Comparison of ENCODE assay signal across 26 cellular contexts in the genomic region with DNA sequence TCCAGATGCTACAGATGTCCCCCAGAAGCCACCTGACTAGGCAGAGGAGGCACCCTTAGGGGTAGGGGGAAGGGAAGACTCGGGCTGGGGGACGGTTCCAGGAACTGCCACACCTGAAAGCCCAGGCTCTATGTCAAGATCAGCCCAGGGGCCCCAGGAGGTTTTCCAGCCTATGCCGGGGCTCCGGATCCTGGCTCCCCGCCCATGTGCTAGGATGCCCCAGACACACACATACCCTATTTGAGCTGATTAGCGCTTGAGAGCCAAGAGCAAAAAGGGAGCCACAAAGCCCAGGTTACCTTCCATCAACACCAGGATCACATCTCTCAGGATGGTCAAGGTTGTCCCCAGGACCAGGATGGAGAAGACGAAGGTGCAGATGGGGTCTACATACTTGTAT. TPM values are rescaled to one million over a fixed set of nuclear protein-coding genes. Genes with fewer than 3 reads are reported as not detected.
DNase-seq lines count a peak whose midpoint lies in the region; ATAC-seq, FAIRE-seq and TF ChIP-seq lines count a peak whose summit lies in the region.
"Had no signal": no experiment of that assay in that cellular context is flagged by ENCODE, and none has a peak within 500 bp of the region (broad histone marks: within the 10 kb centered on the region; RNA-seq: fewer than 3 reads in every experiment).

No MANE protein-coding gene starts in this region.

- H3K27ac Mint-ChIP-seq in activated CD4-positive, alpha-beta T cell treated with anti-CD3 and anti-CD28 coated beads, Interleukin-2, amount 10 ng/mL, durations not matched to agents 7 days and 5 days, result no peak overlapping the region
- H3K27ac Mint-ChIP-seq: CD14-positive monocyte had no signal

- peak overlapping the region in 1 of 2 experiments; percentile 56; a peak in 2 of 4 replicates for H3K9ac ChIP-seq in K562 (ENCODE audit: insufficient read depth in 1 of 2, low read depth in 2 of 2, low read length in 2 of 2)
- H3K9ac ChIP-seq: BLaER1 had no signal

- H3K79me2 ChIP-seq in K562 (ENCODE audit: control insufficient read depth, insufficient read depth, low read length) (no peaks in the 10 kb centered on the region), osteoblast (ENCODE audit: insufficient read depth, low read length) (no peaks in the 10 kb centered on the region)

- no peak for FAIRE-seq in K562 (lab: Jason Lieb, UNC)
- FAIRE-seq: A549, G401.6, GM12891, GM19239 had no signal

- H4K20me1 ChIP-seq in K562 (replicated peaks; ENCODE audit: control insufficient read depth, insufficient read depth, low read length) (no peaks in the 10 kb centered on the region), osteoblast (ENCODE audit: insufficient read depth, low read length) (no peaks in the 10 kb centered on the region)
- H4K20me1 ChIP-seq: BLaER1 had no signal

- H3K4me3 Mint-ChIP-seq in activated CD4-positive, alpha-beta T cell treated with anti-CD3 and anti-CD28 coated beads, Interleukin-2, amount 10 ng/mL, durations not matched to agents 7 days and 5 days, result no peak overlapping the region
- H3K4me3 Mint-ChIP-seq: CD14-positive monocyte; CD4-positive, alpha-beta memory T cell; CD8-positive, alpha-beta memory T cell had no signal

- intact Hi-C loops in K562 (cut with micrococcal nuclease), result no loop called here

- CTCF ChIA-PET in K562 (lab: Yijun Ruan, JAX; ENCODE audit: low intra/inter-chr PET ratio), result no interaction called here
- CTCF ChIA-PET in activated CD4-positive, alpha-beta T cell treated with anti-CD3 and anti-CD28 coated beads, Interleukin-2, amount 10 ng/mL, durations not matched to agents 7 days and 5 days (lab: Charles Lee), result interaction anchor here (0.8 to 1.9 kb wide), 4 partner anchors 12 to 42 kb away, joined by 3 to 9 read pairs (median 4); no protein-coding TSS in a partner anchor

- no peak for TF ChIP-seq EP300 in K562 (IDR thresholded peaks at IDR 0.05; ENCODE audit: low read length)

- no peaks in the 10 kb centered on the region for H3K36me3 Mint-ChIP-seq in activated CD4-positive, alpha-beta T cell treated with anti-CD3 and anti-CD28 coated beads, Interleukin-2, amount 10 ng/mL, durations not matched to agents 7 days and 5 days (ENCODE audit: low read depth)
- H3K36me3 Mint-ChIP-seq: CD14-positive monocyte; CD4-positive, alpha-beta memory T cell; CD4-positive, CD25-positive, alpha-beta regulatory T cell; CD8-positive, alpha-beta memory T cell had no signal

- H2AFZ ChIP-seq in K562 (ENCODE audit: low read depth, low read length), result peak overlapping the region; percentile 7; the same call in 1 of the 2 replicates
- no peak overlapping the region for H2AFZ ChIP-seq in osteoblast (ENCODE audit: low read length)

- no peak for TF ChIP-seq RAD21 in K562 (CRISPR knock-in tag; conservative IDR thresholded peaks at IDR 0.05 in 1 of 2, IDR thresholded peaks at IDR 0.05 in 1 of 2)

- H3K27ac ChIP-seq in K562 (ENCODE audit: extremely low read depth, low read depth, low read length), result no peak overlapping the region
- H3K27ac ChIP-seq in osteoblast (ENCODE audit: low read depth, low read length), result no peak overlapping the region
- H3K27ac ChIP-seq: 22Rv1, A549, BLaER1 had no signal

- TF ChIP-seq POLR2A in K562 (conservative IDR thresholded peaks at IDR 0.05), result no peak

- no peak for TF ChIP-seq CTCF in K562 (IDR thresholded peaks at IDR 0.05 in 2 of 3, conservative IDR thresholded peaks at IDR 0.05 in 1 of 3; ENCODE audit: insufficient read depth in 2 of 3, low read depth in 1 of 3, low read length in 3 of 3)
- no peak for TF ChIP-seq CTCF in osteoblast (IDR thresholded peaks at IDR 0.05; ENCODE audit: extremely low read depth, low read depth, low read length)

- H3K9me3 ChIP-seq in K562 (replicated peaks; ENCODE audit: control insufficient read depth, insufficient read depth, low read depth, low read length) (no peaks in the 10 kb centered on the region), osteoblast (ENCODE audit: low read depth, low read length) (no peaks in the 10 kb centered on the region)
- H3K9me3 ChIP-seq: A549, BE2C, BLaER1 had no signal

- H3K4me3 ChIP-seq in K562, result no peak overlapping the region
- H3K4me3 ChIP-seq in osteoblast (ENCODE audit: insufficient read depth, low read length), result no peak overlapping the region
- H3K4me3 ChIP-seq: A549, BLaER1 had no signal

- H3K4me2 ChIP-seq in K562 (ENCODE audit: insufficient read depth, low read length), result no peak overlapping the region
- no peak overlapping the region for H3K4me2 ChIP-seq in osteoblast (ENCODE audit: insufficient read depth, low read length)
- H3K4me2 ChIP-seq: A549, BLaER1 had no signal

- no peaks in the 10 kb centered on the region for H3K27me3 ChIP-seq in K562 (ENCODE audit: control insufficient read depth in 2 of 2, insufficient read depth in 2 of 2, low read length in 2 of 2)
- H3K27me3 ChIP-seq in osteoblast (ENCODE audit: insufficient read depth, low read length), result peaks cover 49% of the 10 kb centered on the region

- DNase-seq in NCI-H2171 treated with DMSO at 0.1 percent for 48 hours (lab: John Stamatoyannopoulos, UW) (peak; percentile 12), NCI-H2171 (lab: John Stamatoyannopoulos, UW) (no peak), K562 (ENCODE audit: extremely low read depth in 1 of 4, low spot score in 3 of 4) (peak in 2 of 4 experiments; percentile 32 to 42), osteoblast (ENCODE audit: insufficient read length, low spot score, missing footprints) (peak; percentile 83)
- DNase-seq in activated CD4-positive, alpha-beta T cell treated with anti-CD3 and anti-CD28 coated beads, Interleukin-2, amount 10 ng/mL, durations not matched to agents 7 days and 5 days, result no peak
- DNase-seq: AML-193; BE2C; C1 segment of cervical spinal cord; CD4-positive, alpha-beta memory T cell; CD4-positive, CD25-positive, alpha-beta regulatory T cell; CD8-positive, alpha-beta memory T cell; COR-L47; DMS 273 treated with DMSO at 0.1 percent for 48 hours; DMS153; DMS53; DMS79 treated with DMSO at 0.1 percent for 48 hours; GF-D8 had no signal

- 53% methylated on average over 7 of the region's 7 CpGs for WGBS in K562 (ENCODE audit: insufficient coverage, low coverage, missing lambda C conversion rate)

- in situ Hi-C loops in K562 (cut with MboI), result loop anchor here (5.0 kb wide), 2 partner anchors 66 to 106 kb away; no protein-coding TSS in a partner anchor

- peaks cover 31 to 55% of the 10 kb centered on the region in 2 experiments for H3K4me1 ChIP-seq in K562 (replicated peaks in 1 of 2; ENCODE audit: control insufficient read depth in 2 of 2, insufficient read depth in 2 of 2, low read length in 2 of 2)
- H3K4me1 ChIP-seq in osteoblast (ENCODE audit: insufficient read depth, low read length), result peaks cover 6% of the 10 kb centered on the region
- H3K4me1 ChIP-seq: BE2C had no signal

- no peaks in the 10 kb centered on the region for H3K9me3 Mint-ChIP-seq in activated CD4-positive, alpha-beta T cell treated with anti-CD3 and anti-CD28 coated beads, Interleukin-2, amount 10 ng/mL, durations not matched to agents 7 days and 5 days
- H3K9me3 Mint-ChIP-seq: CD4-positive, alpha-beta memory T cell; CD4-positive, CD25-positive, alpha-beta regulatory T cell; CD8-positive, alpha-beta memory T cell had no signal

- BruUV-seq in K562 (replicated peaks; lab: Mats Ljungman, UMichigan), result no TSS peak

- ATAC-seq in K562 (no peak), HG03354 (IDR thresholded peaks at IDR 0.05; ENCODE audit: poor library complexity, severe bottlenecking, unreplicated experiment) (no peak)
- ATAC-seq: A549 had no signal

- H3K36me3 ChIP-seq in K562 (ENCODE audit: control insufficient read depth, insufficient read depth, low read length) (no peaks in the 10 kb centered on the region), osteoblast (ENCODE audit: insufficient read depth, low read length) (no peaks in the 10 kb centered on the region)
- H3K36me3 ChIP-seq: BE2C, BLaER1 had no signal

- peaks cover 2% of the 10 kb centered on the region for H3K4me1 Mint-ChIP-seq in activated CD4-positive, alpha-beta T cell treated with anti-CD3 and anti-CD28 coated beads, Interleukin-2, amount 10 ng/mL, durations not matched to agents 7 days and 5 days

- H3K27me3 Mint-ChIP-seq in activated CD4-positive, alpha-beta T cell treated with anti-CD3 and anti-CD28 coated beads, Interleukin-2, amount 10 ng/mL, durations not matched to agents 7 days and 5 days, result peaks cover 30% of the 10 kb centered on the region

- POLR2A ChIA-PET in K562 (lab: Yijun Ruan, JAX), result interaction anchor here (0.6 to 1.4 kb wide), 5 partner anchors 42 to 146 kb away, joined by 3 to 4 read pairs (median 3); no protein-coding TSS in a partner anchor
- POLR2A ChIA-PET in activated CD4-positive, alpha-beta T cell treated with anti-CD3 and anti-CD28 coated beads, Interleukin-2, amount 10 ng/mL, durations not matched to agents 7 days and 5 days (lab: Charles Lee), result no interaction called here

- H3K9me1 ChIP-seq in K562 (ENCODE audit: control insufficient read depth, insufficient read depth, low read length), result no peaks in the 10 kb centered on the region

RNA-seq across cellular contexts. Expression of a gene that starts 4.5 kb away (rescaled TPM):
- 0.42 TPM in 1 of 2 replicates, not detected in the other for total RNA-seq in K562 (2011; cell fraction: chromatin; rRNA removed; ENCODE audit: low replicate concordance)
- 0.33 and 0.53 TPM in 2 replicates for total RNA-seq in K562 (2011; cell fraction: nucleolus; rRNA removed)
- total RNA-seq in K562 (2011; cell fraction: nucleoplasm; rRNA removed), result 0.51 TPM in 1 of 2 replicates, not detected in the other
- total RNA-seq in K562 (2014; rRNA removed) (0.18 TPM in 1 of 2 replicates, not detected in the other), K562 (2014; rRNA removed; fragmentation: Illumina TruSeq; extraction: Trizol) (not detected in 2 replicates), K562 (2015; rRNA removed; fragmentation: Illumina TruSeq; extraction: Trizol) (not detected in 2 replicates), K562 (2021) (0.11 and 0.13 TPM in 2 replicates), osteoblast (not detected in 2 replicates)
- polyA plus RNA-seq in K562 (2011; rRNA removed) (0.07 and 0.08 TPM in 2 replicates), K562 (2014; fragmentation: Illumina TruSeq; extraction: Trizol) (0.07 TPM in 1 of 2 replicates, not detected in the other), K562 (2014; fragmentation: Nextera tagmentation; extraction: Ambion mirVana) (under 1 TPM; 0.01 to 0.06 TPM), K562 (2014; rRNA removed) (0.03 TPM in 1 of 2 replicates, not detected in the other)
- 0.19 and 0.22 TPM in 2 replicates for polyA plus RNA-seq in K562 (2011; cell fraction: cytosol; rRNA removed)
- polyA plus RNA-seq in K562 (2011; cell fraction: nucleus; rRNA removed), result 0.10 TPM in 2 replicates
- 0.03 and 0.32 TPM in 2 replicates for polyA plus RNA-seq in K562 (2012)
- polyA minus RNA-seq in K562 (2011; rRNA and poly(A)+ RNA removed), result 0.21 TPM in 1 of 2 replicates, not detected in the other
- not detected in 2 replicates for polyA minus RNA-seq in K562 (2011; cell fraction: cytosol; rRNA and poly(A)+ RNA removed)
- polyA minus RNA-seq in K562 (2011; cell fraction: nucleus; rRNA and poly(A)+ RNA removed), result 0.13 TPM in 1 of 2 replicates, not detected in the other
- total RNA-seq in activated CD4-positive, alpha-beta T cell treated with anti-CD3 and anti-CD28 coated beads, Interleukin-2, amount 10 ng/mL, durations not matched to agents 7 days and 5 days, result not detected
- total RNA-seq: A172; CD4-positive, alpha-beta memory T cell; CD4-positive, CD25-positive, alpha-beta regulatory T cell; CD8-positive, alpha-beta memory T cell had no signal
- polyA plus RNA-seq: A549; CD14-positive monocyte; CD4-positive, alpha-beta memory T cell; CD8-positive, alpha-beta memory T cell had no signal

RNA-seq across cellular contexts. Expression of a gene that starts 19.8 kb away (rescaled TPM):
- 0.58 TPM in 1 of 2 replicates, not detected in the other for total RNA-seq in K562 (2011; cell fraction: chromatin; rRNA removed; ENCODE audit: low replicate concordance)
- 1.5 and 2.0 TPM in 2 replicates for total RNA-seq in K562 (2011; cell fraction: nucleolus; rRNA removed)
- 0.95 and 1.9 TPM in 2 replicates for total RNA-seq in K562 (2011; cell fraction: nucleoplasm; rRNA removed)
- 0.12 and 0.23 TPM in 2 replicates for total RNA-seq in K562 (2014; rRNA removed)
- 0.04 TPM in 1 of 2 replicates, not detected in the other for total RNA-seq in K562 (2014; rRNA removed; fragmentation: Illumina TruSeq; extraction: Trizol)
- total RNA-seq in K562 (2015; rRNA removed; fragmentation: Illumina TruSeq; extraction: Trizol), result 0.07 and 0.08 TPM in 2 replicates
- 0.13 and 0.16 TPM in 2 replicates for total RNA-seq in K562 (2021)
- 0.07 and 0.11 TPM in 2 replicates for polyA plus RNA-seq in K562 (2011; rRNA removed)
- polyA plus RNA-seq in K562 (2011; cell fraction: cytosol; rRNA removed), result 0.07 and 0.13 TPM in 2 replicates
- 0.28 and 0.32 TPM in 2 replicates for polyA plus RNA-seq in K562 (2011; cell fraction: nucleus; rRNA removed)
- polyA plus RNA-seq in K562 (2012), result 0.13 and 0.68 TPM in 2 replicates
- polyA plus RNA-seq in K562 (2014; fragmentation: Illumina TruSeq; extraction: Trizol), result 0.06 TPM in 1 of 2 replicates, not detected in the other
- polyA plus RNA-seq in K562 (2014; fragmentation: Nextera tagmentation; extraction: Ambion mirVana), result not detected
- polyA plus RNA-seq in K562 (2014; rRNA removed), result 0.09 and 0.16 TPM in 2 replicates
- polyA minus RNA-seq in K562 (2011; rRNA and poly(A)+ RNA removed), result 0.11 and 0.18 TPM in 2 replicates
- polyA minus RNA-seq in K562 (2011; cell fraction: cytosol; rRNA and poly(A)+ RNA removed), result 0.29 and 0.55 TPM in 2 replicates
- polyA minus RNA-seq in K562 (2011; cell fraction: nucleus; rRNA and poly(A)+ RNA removed), result 1.3 and 2.3 TPM in 2 replicates
- 1.4 and 3.2 TPM in 2 replicates for total RNA-seq in osteoblast
- not detected for total RNA-seq in activated CD4-positive, alpha-beta T cell treated with anti-CD3 and anti-CD28 coated beads, Interleukin-2, amount 10 ng/mL, durations not matched to agents 7 days and 5 days
- total RNA-seq: A172; CD4-positive, CD25-positive, alpha-beta regulatory T cell; CD8-positive, alpha-beta memory T cell had no signal
- polyA plus RNA-seq: CD14-positive monocyte; CD4-positive, alpha-beta memory T cell; CD8-positive, alpha-beta memory T cell had no signal

RNA-seq across cellular contexts. Expression of a gene that starts 26.0 kb away (rescaled TPM):
- total RNA-seq in K562 (2011; cell fraction: chromatin; rRNA removed; ENCODE audit: low replicate concordance), result 0.74 and 0.77 TPM in 2 replicates
- 0.26 and 0.67 TPM in 2 replicates for total RNA-seq in K562 (2011; cell fraction: nucleolus; rRNA removed)
- total RNA-seq in K562 (2011; cell fraction: nucleoplasm; rRNA removed), result 0.44 and 0.99 TPM in 2 replicates
- total RNA-seq in K562 (2014; rRNA removed) (0.24 and 0.50 TPM in 2 replicates), K562 (2014; rRNA removed; fragmentation: Illumina TruSeq; extraction: Trizol) (0.32 and 0.36 TPM in 2 replicates), K562 (2015; rRNA removed; fragmentation: Illumina TruSeq; extraction: Trizol) (0.19 and 0.22 TPM in 2 replicates), K562 (2021) (0.16 and 0.44 TPM in 2 replicates), osteoblast (under 0.01 and 0.36 TPM in 2 replicates)
- polyA plus RNA-seq in K562 (2011; rRNA removed) (0.42 and 0.57 TPM in 2 replicates), K562 (2014; fragmentation: Illumina TruSeq; extraction: Trizol) (0.28 and 0.48 TPM in 2 replicates), K562 (2014; fragmentation: Nextera tagmentation; extraction: Ambion mirVana) (under 1 TPM; 0.08 to 0.10 TPM), K562 (2014; rRNA removed) (0.22 and 0.40 TPM in 2 replicates)
- polyA plus RNA-seq in K562 (2011; cell fraction: cytosol; rRNA removed), result 0.31 and 0.43 TPM in 2 replicates
- polyA plus RNA-seq in K562 (2011; cell fraction: nucleus; rRNA removed), result 0.41 and 0.65 TPM in 2 replicates
- 0.38 and 0.60 TPM in 2 replicates for polyA plus RNA-seq in K562 (2012)
- polyA minus RNA-seq in K562 (2011; rRNA and poly(A)+ RNA removed), result 0.28 and 0.54 TPM in 2 replicates
- polyA minus RNA-seq in K562 (2011; cell fraction: cytosol; rRNA and poly(A)+ RNA removed), result not detected in 2 replicates
- polyA minus RNA-seq in K562 (2011; cell fraction: nucleus; rRNA and poly(A)+ RNA removed), result 0.27 and 0.33 TPM in 2 replicates
- under 1 TPM; 0.10 TPM for total RNA-seq in activated CD4-positive, alpha-beta T cell treated with anti-CD3 and anti-CD28 coated beads, Interleukin-2, amount 10 ng/mL, durations not matched to agents 7 days and 5 days
- total RNA-seq: A172; CD4-positive, alpha-beta memory T cell; CD4-positive, CD25-positive, alpha-beta regulatory T cell; CD8-positive, alpha-beta memory T cell had no signal
- polyA plus RNA-seq: A549; CD14-positive monocyte; CD4-positive, alpha-beta memory T cell; CD4-positive, CD25-positive, alpha-beta regulatory T cell; CD8-positive, alpha-beta memory T cell had no signal

RNA-seq across cellular contexts. Expression of a gene that starts 43.5 kb away (rescaled TPM):
- 9.2 and 10.7 TPM in 2 replicates for total RNA-seq in K562 (2011; cell fraction: chromatin; rRNA removed; ENCODE audit: low replicate concordance)
- total RNA-seq in K562 (2011; cell fraction: nucleolus; rRNA removed), result 7.3 and 7.8 TPM in 2 replicates
- 6.4 and 7.5 TPM in 2 replicates for total RNA-seq in K562 (2011; cell fraction: nucleoplasm; rRNA removed)
- 5.5 and 6.5 TPM in 2 replicates for total RNA-seq in K562 (2014; rRNA removed)
- 6.4 and 6.8 TPM in 2 replicates for total RNA-seq in K562 (2014; rRNA removed; fragmentation: Illumina TruSeq; extraction: Trizol)
- 6.3 and 6.4 TPM in 2 replicates for total RNA-seq in K562 (2015; rRNA removed; fragmentation: Illumina TruSeq; extraction: Trizol)
- 4.7 and 5.9 TPM in 2 replicates for total RNA-seq in K562 (2021)
- polyA plus RNA-seq in K562 (2011; rRNA removed), result 7.5 and 10.9 TPM in 2 replicates
- 6.0 and 7.6 TPM in 2 replicates for polyA plus RNA-seq in K562 (2011; cell fraction: cytosol; rRNA removed)
- 6.5 and 9.1 TPM in 2 replicates for polyA plus RNA-seq in K562 (2011; cell fraction: nucleus; rRNA removed)
- polyA plus RNA-seq in K562 (2012), result 4.5 and 7.8 TPM in 2 replicates
- 7.0 and 8.7 TPM in 2 replicates for polyA plus RNA-seq in K562 (2014; fragmentation: Illumina TruSeq; extraction: Trizol)
- 1 to 10 TPM; 4.2 to 7.0 TPM for polyA plus RNA-seq in K562 (2014; fragmentation: Nextera tagmentation; extraction: Ambion mirVana)
- 6.0 and 6.9 TPM in 2 replicates for polyA plus RNA-seq in K562 (2014; rRNA removed)
- polyA minus RNA-seq in K562 (2011; rRNA and poly(A)+ RNA removed), result 8.3 and 11.1 TPM in 2 replicates
- polyA minus RNA-seq in K562 (2011; cell fraction: cytosol; rRNA and poly(A)+ RNA removed), result 4.3 and 7.0 TPM in 2 replicates
- polyA minus RNA-seq in K562 (2011; cell fraction: nucleus; rRNA and poly(A)+ RNA removed), result 4.0 and 5.7 TPM in 2 replicates
- total RNA-seq in osteoblast, result 6.5 and 6.9 TPM in 2 replicates
- 10 to 100 TPM; 10.1 to 11.9 TPM for total RNA-seq in activated CD4-positive, alpha-beta T cell treated with anti-CD3 and anti-CD28 coated beads, Interleukin-2, amount 10 ng/mL, durations not matched to agents 7 days and 5 days

Comparison
In these comparisons a context has a peak if more than half of its experiments do, and no peak if none do; other contexts are left out.
1. DNase-seq: peak in NCI-H2171 treated with DMSO at 0.1 percent for 48 hours (single experiment) and osteoblast (single experiment); none in NCI-H2171 (single experiment) and activated CD4-positive, alpha-beta T cell treated with anti-CD3 and anti-CD28 coated beads, Interleukin-2, amount 10 ng/mL, durations not matched to agents 7 days and 5 days (single experiment).